ENCODE assay signal across 13 cellular contexts in the genomic region with DNA sequence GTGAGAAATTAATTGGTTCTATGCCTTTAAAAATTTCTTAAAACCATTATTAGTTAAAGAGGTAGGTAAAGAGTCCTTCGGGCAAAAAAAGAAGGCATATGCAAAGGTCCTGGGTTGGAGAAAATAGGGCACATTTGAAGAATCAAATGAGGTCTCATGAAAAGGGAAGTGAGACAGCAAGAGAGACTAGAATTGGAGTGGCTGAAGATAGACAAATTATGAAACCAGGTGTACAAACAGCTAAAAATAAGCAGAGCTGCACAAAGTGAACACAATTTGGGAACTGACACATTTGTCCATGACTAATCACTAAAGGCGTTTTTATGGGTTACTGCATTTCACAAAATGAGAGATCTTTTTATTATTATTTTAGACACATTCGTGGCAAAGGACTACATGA.
DNase-seq lines count a peak whose midpoint lies in the region; ATAC-seq and TF ChIP-seq lines count a peak whose summit lies in the region.
"Had no signal": no experiment of that assay in that cellular context is flagged by ENCODE, and none has a peak within 500 bp of the region (broad histone marks: within the 10 kb centered on the region; RNA-seq: fewer than 3 reads in every experiment).

No MANE protein-coding gene starts in this region.

- H3K27me3 ChIP-seq in vagina: no peaks in the 10 kb centered on the region

- H3K4me1 ChIP-seq in vagina: no peaks in the 10 kb centered on the region

- no peaks in the 10 kb centered on the region for H3K36me3 Mint-ChIP-seq in activated CD8-positive, alpha-beta T cell treated with anti-CD3 and anti-CD28 coated beads for 36 hours (ENCODE audit: low read depth)

- H3K9me3 ChIP-seq in vagina: no peaks in the 10 kb centered on the region

- ATAC-seq in GM19372 (IDR thresholded peaks at IDR 0.05; ENCODE audit: low read depth, unreplicated experiment) (peak; percentile 97), HG02840 (IDR thresholded peaks at IDR 0.05; ENCODE audit: low FRiP score, unreplicated experiment) (peak; percentile 99), HG03521 (IDR thresholded peaks at IDR 0.05; ENCODE audit: unreplicated experiment) (peak; percentile 97)
- ATAC-seq in activated CD8-positive, alpha-beta T cell treated with anti-CD3 and anti-CD28 coated beads for 36 hours: no peak
- ATAC-seq: HepG2; stimulated activated naive CD8-positive, alpha-beta T cell treated with anti-CD3 and anti-CD28 coated beads, Interleukin-15, amount 100 ng/mL, for 72 hours had no signal

- peak; percentile 85 for DNase-seq in GM12865 (ENCODE audit: low read depth)
- DNase-seq in NCI-H82 (lab: John Stamatoyannopoulos, UW): no peak
- no peak for DNase-seq in dedifferentiated amniotic fluid mesenchymal stem cell (ENCODE audit: extremely low spot score)
- no peak for DNase-seq in vagina (ENCODE audit: extremely low spot score in 2 of 2)
- no peak for DNase-seq in activated CD8-positive, alpha-beta T cell treated with anti-CD3 and anti-CD28 coated beads for 36 hours
- DNase-seq: activated CD8-positive, alpha-beta memory T cell treated with anti-CD3 and anti-CD28 coated beads for 24 hours; anterior cingulate cortex; endodermal cell; stimulated activated naive CD8-positive, alpha-beta T cell treated with anti-CD3 and anti-CD28 coated beads, Interleukin-15, amount 100 ng/mL, for 72 hours had no signal

- H3K9me3 Mint-ChIP-seq in activated CD8-positive, alpha-beta T cell treated with anti-CD3 and anti-CD28 coated beads for 36 hours: peaks cover 3% of the 10 kb centered on the region
- H3K9me3 Mint-ChIP-seq: endodermal cell had no signal

- no peak overlapping the region for H3K27ac ChIP-seq in vagina

- intact Hi-C loops in vagina (cut with DNase I): no loop called here
- intact Hi-C loops in activated CD8-positive, alpha-beta T cell treated with anti-CD3 and anti-CD28 coated beads for 36 hours (cut with micrococcal nuclease): no loop called here

- H3K27me3 Mint-ChIP-seq in activated CD8-positive, alpha-beta T cell treated with anti-CD3 and anti-CD28 coated beads for 36 hours: no peaks in the 10 kb centered on the region
- H3K27me3 Mint-ChIP-seq: stimulated activated naive CD8-positive, alpha-beta T cell treated with anti-CD3 and anti-CD28 coated beads, Interleukin-15, amount 100 ng/mL, for 72 hours had no signal

- CTCF ChIA-PET in activated CD8-positive, alpha-beta T cell treated with anti-CD3 and anti-CD28 coated beads for 36 hours (lab: Charles Lee): no interaction called here

- H3K27ac Mint-ChIP-seq in activated CD8-positive, alpha-beta T cell treated with anti-CD3 and anti-CD28 coated beads for 36 hours: no peak overlapping the region
- H3K27ac Mint-ChIP-seq: endodermal cell; stimulated activated naive CD8-positive, alpha-beta T cell treated with anti-CD3 and anti-CD28 coated beads, Interleukin-15, amount 100 ng/mL, for 72 hours had no signal

- no peak for TF ChIP-seq CTCF in GM12865 (IDR thresholded peaks at IDR 0.05; ENCODE audit: insufficient read depth, low read depth, low read length, missing control alignments)
- no peak for TF ChIP-seq CTCF in vagina (IDR thresholded peaks at IDR 0.05)
- TF ChIP-seq CTCF in activated CD8-positive, alpha-beta T cell treated with anti-CD3 and anti-CD28 coated beads for 36 hours (IDR thresholded peaks at IDR 0.05): no peak

- H3K36me3 ChIP-seq in vagina: no peaks in the 10 kb centered on the region

- POLR2A ChIA-PET in activated CD8-positive, alpha-beta T cell treated with anti-CD3 and anti-CD28 coated beads for 36 hours (lab: Charles Lee): no interaction called here

- H3K4me1 Mint-ChIP-seq in activated CD8-positive, alpha-beta T cell treated with anti-CD3 and anti-CD28 coated beads for 36 hours (ENCODE audit: low read depth): no peaks in the 10 kb centered on the region
- H3K4me1 Mint-ChIP-seq: stimulated activated naive CD8-positive, alpha-beta T cell treated with anti-CD3 and anti-CD28 coated beads, Interleukin-15, amount 100 ng/mL, for 72 hours had no signal

- no peak overlapping the region for H3K4me3 ChIP-seq in GM12865 (ENCODE audit: low read depth, low read length)
- no peak overlapping the region for H3K4me3 ChIP-seq in vagina

- no peak for TF ChIP-seq POLR2A in vagina (IDR thresholded peaks at IDR 0.05)

- no peak overlapping the region for H3K4me3 Mint-ChIP-seq in activated CD8-positive, alpha-beta T cell treated with anti-CD3 and anti-CD28 coated beads for 36 hours
- H3K4me3 Mint-ChIP-seq: endodermal cell; stimulated activated naive CD8-positive, alpha-beta T cell treated with anti-CD3 and anti-CD28 coated beads, Interleukin-15, amount 100 ng/mL, for 72 hours had no signal
